Comparison of ENCODE assay signal across 9 cellular contexts in genomic region chr9:86202338-86202882, GRCh38. TPM values are rescaled to one million over a fixed set of nuclear protein-coding genes. Genes with fewer than 3 reads are reported as not detected.
DNase-seq lines count a peak whose midpoint lies in the region; ATAC-seq and TF ChIP-seq lines count a peak whose summit lies in the region.
"Had no signal": no experiment of that assay in that cellular context is flagged by ENCODE, and none has a peak within 500 bp of the region (broad histone marks: within the 10 kb centered on the region; RNA-seq: fewer than 3 reads in every experiment).

No MANE protein-coding gene starts in this region.

- TF ChIP-seq CTCF in WTC11 (IDR thresholded peaks at IDR 0.05) (peak; percentile 69), esophagus squamous epithelium (IDR thresholded peaks at IDR 0.05) (peak; percentile 34 to 79 (median 72)), neural progenitor cell (IDR thresholded peaks at IDR 0.05) (peak; percentile 91)

- H3K4me3 ChIP-seq in esophagus squamous epithelium = no peak overlapping the region
- H3K4me3 ChIP-seq in neural progenitor cell = no peak overlapping the region

- no peaks in the 10 kb centered on the region for H4K20me1 ChIP-seq in neural progenitor cell (ENCODE audit: low read depth)

- POLR2A ChIA-PET in WTC11 (lab: Charles Lee) = interaction anchor here (0.7 kb wide), 1 partner anchor 80 kb away, joined by 3 read pairs; the partner anchor contains the start of gene ISCA1

- H3K4me1 Mint-ChIP-seq in WTC11 (0 out of 2 replicates have a peak, but pooled peaks cover 3% of the 10 kb centered on the region), neural progenitor cell (peaks cover 4% of the 10 kb centered on the region)

- H3K4me1 ChIP-seq in esophagus squamous epithelium (no peaks in the 10 kb centered on the region), neural progenitor cell (no peaks in the 10 kb centered on the region)

- no peak overlapping the region for H3K4me3 Mint-ChIP-seq in WTC11
- H3K4me3 Mint-ChIP-seq in neural progenitor cell = no peak overlapping the region

- H3K27me3 ChIP-seq in esophagus squamous epithelium = no peaks in the 10 kb centered on the region
- H3K27me3 ChIP-seq in neural progenitor cell = no peaks in the 10 kb centered on the region

- H3K9me3 ChIP-seq in esophagus squamous epithelium (no peaks in the 10 kb centered on the region), neural progenitor cell (ENCODE audit: low read depth) (no peaks in the 10 kb centered on the region)

- no peaks in the 10 kb centered on the region for H3K27me3 Mint-ChIP-seq in WTC11 (ENCODE audit: low read depth)
- H3K27me3 Mint-ChIP-seq in neural progenitor cell (ENCODE audit: insufficient read depth, low read depth) = no peaks in the 10 kb centered on the region

- ATAC-seq in WTC11 = peak; percentile 88

- no peak overlapping the region for H3K27ac Mint-ChIP-seq in WTC11
- no peak overlapping the region for H3K27ac Mint-ChIP-seq in neural progenitor cell

- no peak overlapping the region for H3K9ac ChIP-seq in neural progenitor cell

- 20 to 25% methylated on average over 5 of the region's 5 CpGs for WGBS in esophagus squamous epithelium, 2 donors

- H3K9me3 Mint-ChIP-seq in WTC11 (no peaks in the 10 kb centered on the region), neural progenitor cell (peaks cover 4% of the 10 kb centered on the region)

- no peaks in the 10 kb centered on the region for H3K36me3 ChIP-seq in esophagus squamous epithelium
- H3K36me3 ChIP-seq in neural progenitor cell = no peaks in the 10 kb centered on the region

- H3K27ac ChIP-seq in esophagus squamous epithelium (no peak overlapping the region), neural progenitor cell (no peak overlapping the region)
- H3K27ac ChIP-seq: epithelial cell of prostate had no signal

- intact Hi-C loops in esophagus squamous epithelium (cut with DNase I) = no loop called here

- peak overlapping the region; percentile 94 for H2AFZ ChIP-seq in neural progenitor cell (replicated peaks)

- H3F3A ChIP-seq in neural progenitor cell (ENCODE audit: low read depth) = no peaks in the 10 kb centered on the region

- no peak overlapping the region for H3K4me2 ChIP-seq in neural progenitor cell

- DNase-seq in activated T-cell treated with anti-CD3 and anti-CD28 coated beads for 1 hour (ENCODE audit: low read depth) = peak; percentile 1
- no peak for DNase-seq in activated T-cell treated with anti-CD3 and anti-CD28 coated beads, Interleukin-2, amount 50 U/mL, for 1 hour
- peak; percentile 76 for DNase-seq in HCEC 1CT
- DNase-seq in NCI-H1092 treated with DMSO at 0.1 percent for 48 hours (lab: John Stamatoyannopoulos, UW) = peak; percentile 65
- DNase-seq in WTC11 (ENCODE audit: low spot score) = peak; percentile 19
- DNase-seq in esophagus squamous epithelium (lab: John Stamatoyannopoulos, UW) = no peak
- peak; percentile 63 for DNase-seq in neural progenitor cell (ENCODE audit: low spot score)
- no peak for DNase-seq in GDM1 (lab: John Stamatoyannopoulos, UW)

- H3K79me2 ChIP-seq in neural progenitor cell (ENCODE audit: low read depth) = no peaks in the 10 kb centered on the region

- TF ChIP-seq POLR2A in esophagus squamous epithelium (IDR thresholded peaks at IDR 0.05) = no peak

- CTCF ChIA-PET in WTC11 (lab: Charles Lee) = interaction anchor here (0.5 to 3.0 kb wide), 70 partner anchors 9 to 332 kb away, joined by 3 to 24 read pairs (median 5); partner anchors contain the start of genes C9orf153, GOLM1 and ISCA1

- H3K36me3 Mint-ChIP-seq in WTC11 = no peaks in the 10 kb centered on the region
- H3K36me3 Mint-ChIP-seq in neural progenitor cell = no peaks in the 10 kb centered on the region

TF ChIP-seq in WTC11, 78 proteins besides CTCF, POLR2A, EP300 and RAD21:
- TF ChIP-seq E2F5 (CRISPR knock-in tag; IDR thresholded peaks at IDR 0.05) (no peak), ZNF232 (CRISPR knock-in tag; IDR thresholded peaks at IDR 0.05) (no peak), ZNF512 (CRISPR knock-in tag; IDR thresholded peaks at IDR 0.05; ENCODE audit: borderline replicate concordance) (no peak), ZBTB43 (CRISPR knock-in tag; IDR thresholded peaks at IDR 0.05) (no peak), MYBL2 (CRISPR knock-in tag; IDR thresholded peaks at IDR 0.05) (no peak), TEAD1 (CRISPR knock-in tag; IDR thresholded peaks at IDR 0.05) (no peak)

RNA-seq across cellular contexts. Expression of gene C9orf153, which starts 57.0 kb away (rescaled TPM):
- total RNA-seq in WTC11 (2021) (0.21 to 0.53 TPM in 2 of 3 replicates, not detected in the other), esophagus squamous epithelium (not detected), neural progenitor cell (ENCODE audit: low replicate concordance) (0.25 TPM in 1 of 2 replicates, not detected in the other)

Comparison
In these comparisons a context has a peak if more than half of its experiments do, and no peak if none do; other contexts are left out.
1. DNase-seq: peak in activated T-cell treated with anti-CD3 and anti-CD28 coated beads for 1 hour (single experiment), HCEC 1CT (single experiment), NCI-H1092 treated with DMSO at 0.1 percent for 48 hours (single experiment), WTC11 (single experiment) and neural progenitor cell (single experiment); none in activated T-cell treated with anti-CD3 and anti-CD28 coated beads, Interleukin-2, amount 50 U/mL, for 1 hour (single experiment), esophagus squamous epithelium (single experiment) and GDM1 (single experiment).
2. Peak in every context shown above with its lines, with median percentiles within 50 percentile points of each other: CTCF ChIP-seq.